Comparison of ENCODE assay signal across 1 cellular context in genomic region chr19:8612807-8613171, GRCh38.
TF ChIP-seq lines count a peak whose summit lies in the region.

No MANE protein-coding gene starts in this region.

TF ChIP-seq in GM23338, 12 proteins besides CTCF, POLR2A, EP300 and RAD21 (continued from another document):
- TF ChIP-seq ZNF462 (CRISPR knock-in tag; IDR thresholded peaks at IDR 0.05) (no peak), NANOG (IDR thresholded peaks at IDR 0.05; ENCODE audit: borderline replicate concordance) (no peak), STAT1 (IDR thresholded peaks at IDR 0.05; ENCODE audit: unreplicated experiment) (no peak), ZNF114 (CRISPR knock-in tag; IDR thresholded peaks at IDR 0.05) (no peak), JUNB (IDR thresholded peaks at IDR 0.05; ENCODE audit: unreplicated experiment) (no peak), REST (IDR thresholded peaks at IDR 0.05; ENCODE audit: unreplicated experiment) (no peak), EZH2 (IDR thresholded peaks at IDR 0.05; ENCODE audit: low read depth, unreplicated experiment) (no peak), CREB1 (CRISPR knock-in tag; IDR thresholded peaks at IDR 0.05; ENCODE audit: low read depth) (no peak), EZH2phosphoT487 (IDR thresholded peaks at IDR 0.05; ENCODE audit: unreplicated experiment) (no peak), ZNF331 (CRISPR knock-in tag; IDR thresholded peaks at IDR 0.05; ENCODE audit: low read depth) (no peak)
